ENCODE assay signal across 8 cellular contexts in the genomic region with DNA sequence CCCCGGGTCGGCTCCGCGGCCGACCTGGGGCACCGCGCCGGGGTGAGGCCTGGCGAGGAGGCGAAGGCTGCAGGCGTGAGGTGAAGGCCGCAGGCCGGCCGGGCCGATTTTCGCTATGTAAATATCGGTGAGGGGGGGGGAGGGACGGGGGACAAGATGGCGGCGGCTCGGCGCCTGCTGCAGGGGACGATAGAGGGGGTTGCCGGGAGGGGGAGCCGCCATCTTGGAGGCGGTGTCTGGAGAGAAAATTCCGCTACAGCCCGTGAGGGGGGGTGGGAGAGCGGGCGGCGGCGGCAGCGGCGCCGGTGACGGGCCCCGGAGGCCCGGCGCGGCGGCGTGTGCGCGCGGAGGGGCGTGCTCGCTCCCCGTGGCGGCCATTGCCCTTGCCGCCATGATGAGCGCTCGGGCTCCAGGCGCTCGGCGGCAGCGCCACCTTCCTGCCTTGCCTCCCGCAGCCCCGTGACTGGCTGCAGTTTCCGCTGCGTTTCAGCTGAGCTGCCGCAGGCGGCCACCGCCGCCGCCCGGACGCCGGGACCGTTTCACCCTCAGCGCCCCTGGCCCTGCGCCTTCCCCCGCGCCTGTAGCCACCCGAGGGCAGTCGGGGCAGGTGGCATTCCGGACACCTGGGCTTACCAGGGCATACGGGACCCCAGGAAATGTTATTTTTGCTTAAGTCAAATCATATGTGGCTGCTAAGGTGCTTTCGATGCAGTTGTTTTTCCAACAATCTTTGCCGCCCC. TPM values are rescaled to one million over a fixed set of nuclear protein-coding genes. Genes with fewer than 3 reads are reported as not detected.
DNase-seq lines count a peak whose midpoint lies in the region; ATAC-seq, FAIRE-seq and TF ChIP-seq lines count a peak whose summit lies in the region.

No MANE protein-coding gene starts in this region.

- peaks cover 17% of the 10 kb centered on the region for H3K36me3 Mint-ChIP-seq in T-helper 1 cell treated with Interleukin-12 subunit alpha and Interleukin-12 subunit beta and Interleukin-4 antibody, amounts not matched to agents 30 μg/mL and 1 μg/mL, for 36 hours (ENCODE audit: low read depth)

- H3K27ac Mint-ChIP-seq in T-helper 1 cell treated with Interleukin-12 subunit alpha and Interleukin-12 subunit beta and Interleukin-4 antibody, amounts not matched to agents 30 μg/mL and 1 μg/mL, for 36 hours, result peak overlapping the region; percentile 90

- intact Hi-C loops in right cardiac atrium (cut with DNase I), result no loop called here
- intact Hi-C loops in aorta (cut with DNase I), result loop anchor here (2.0 kb wide), 1 partner anchor 95 kb away; a partner anchor contains a TSS

- H3K4me1 ChIP-seq in right cardiac atrium (ENCODE audit: control insufficient read depth, insufficient read depth, low read length) (peaks cover 5% of the 10 kb centered on the region), rectal smooth muscle tissue (ENCODE audit: control insufficient read depth, insufficient read depth, low read length) (peaks cover 29% of the 10 kb centered on the region), aorta (ENCODE audit: control insufficient read depth in 1 of 2, insufficient read depth in 2 of 2, low read length in 2 of 2) (peaks cover 0 to 3% of the 10 kb centered on the region in 2 donors)

- peak; percentile 68 for ATAC-seq in HG02678 (IDR thresholded peaks at IDR 0.05; ENCODE audit: unreplicated experiment)
- ATAC-seq in right cardiac atrium, result peak; percentile 93 to 94
- ATAC-seq in aorta (ENCODE audit: low FRiP score), result peak; percentile 93

- H3K27ac ChIP-seq in angular gyrus (ENCODE audit: low read depth, low read length) (peak overlapping the region; percentile 90), right cardiac atrium (ENCODE audit: low read length) (peak overlapping the region; percentile 99), rectal smooth muscle tissue (ENCODE audit: low read depth, low read length) (peak overlapping the region; percentile 97), aorta (ENCODE audit: low read depth in 1 of 2, low read length in 2 of 2) (peak overlapping the region; percentile 99 to 100)

- no peaks in the 10 kb centered on the region for H3K27me3 Mint-ChIP-seq in T-helper 1 cell treated with Interleukin-12 subunit alpha and Interleukin-12 subunit beta and Interleukin-4 antibody, amounts not matched to agents 30 μg/mL and 1 μg/mL, for 36 hours (ENCODE audit: low read depth)

- no peaks in the 10 kb centered on the region for H3K9me3 Mint-ChIP-seq in T-helper 1 cell treated with Interleukin-12 subunit alpha and Interleukin-12 subunit beta and Interleukin-4 antibody, amounts not matched to agents 30 μg/mL and 1 μg/mL, for 36 hours

- FAIRE-seq in GM12892 (lab: Jason Lieb, UNC), result peak; percentile 99

- peak overlapping the region; percentile 94 for H3K4me3 ChIP-seq in right cardiac atrium (ENCODE audit: low read length)
- peak overlapping the region; percentile 83 for H3K4me3 ChIP-seq in rectal smooth muscle tissue (ENCODE audit: low read length)
- peak overlapping the region; percentile 84 to 97 for H3K4me3 ChIP-seq in aorta (ENCODE audit: low read length in 2 of 2)

- peaks cover 40% of the 10 kb centered on the region for H3K4me1 Mint-ChIP-seq in T-helper 1 cell treated with Interleukin-12 subunit alpha and Interleukin-12 subunit beta and Interleukin-4 antibody, amounts not matched to agents 30 μg/mL and 1 μg/mL, for 36 hours (ENCODE audit: low read depth)

- H3K9me3 ChIP-seq in right cardiac atrium (ENCODE audit: control insufficient read depth, low read length) (no peaks in the 10 kb centered on the region), aorta (ENCODE audit: control insufficient read depth, low read length) (no peaks in the 10 kb centered on the region)

- peak overlapping the region; percentile 93 for H3K4me3 Mint-ChIP-seq in T-helper 1 cell treated with Interleukin-12 subunit alpha and Interleukin-12 subunit beta and Interleukin-4 antibody, amounts not matched to agents 30 μg/mL and 1 μg/mL, for 36 hours

- no peaks in the 10 kb centered on the region for H3K27me3 ChIP-seq in right cardiac atrium (ENCODE audit: control insufficient read depth, insufficient read depth)
- H3K27me3 ChIP-seq in rectal smooth muscle tissue (ENCODE audit: control insufficient read depth, insufficient read depth, low read length), result no peaks in the 10 kb centered on the region
- no peaks in the 10 kb centered on the region for H3K27me3 ChIP-seq in aorta (ENCODE audit: control insufficient read depth in 1 of 2, insufficient read depth in 2 of 2, low read length in 1 of 2)

- peak; percentile 71; the same call in 1 of the 2 replicates for TF ChIP-seq POLR2A in GM12892 (IDR thresholded peaks at IDR 0.05; ENCODE audit: low read depth, low read length)

- H3K36me3 ChIP-seq in rectal smooth muscle tissue (ENCODE audit: control insufficient read depth, insufficient read depth, low read length) (no peaks in the 10 kb centered on the region), aorta (ENCODE audit: control insufficient read depth in 1 of 2, insufficient read depth in 2 of 2, low read length in 1 of 2) (no peaks in the 10 kb centered on the region)

- peak overlapping the region; percentile 57 for H3K9ac ChIP-seq in rectal smooth muscle tissue (ENCODE audit: low read length)

- WGBS in right cardiac atrium, result under 1% methylated on average over 74 of the region's 79 CpGs
- 0 to 1% methylated on average over 70 to 79 of the region's 79 CpGs for WGBS in aorta, 2 donors

- DNase-seq in GM12892 (ENCODE audit: insufficient read length) (peak; percentile 83), NCI-H1105 treated with DMSO at 0.1 percent for 48 hours (lab: John Stamatoyannopoulos, UW) (peak; percentile 81), right cardiac atrium (peak; percentile 93 to 97 (median 94)), aorta (peak; percentile 95 to 97)

RNA-seq across cellular contexts. Expression of a gene that starts 0.7 kb away (rescaled TPM):
- 19.5 TPM for polyA plus RNA-seq in GM12892 (2012; ENCODE audit: missing spikeins)
- total RNA-seq in right cardiac atrium (10 to 100 TPM; 36.0 to 64.4 (median 50.7) TPM), aorta (10 to 100 TPM; 66.1 to 76.3 TPM)
- polyA plus RNA-seq in right cardiac atrium (5.6 TPM), aorta (10 to 100 TPM in 1 of 2 donors, 1 to 10 TPM in 1; 7.1 to 12.8 TPM)

Comparison
In these comparisons a context has a peak if more than half of its experiments do, and no peak if none do; other contexts are left out.
1. Peak in every context shown above with its lines: DNase-seq, ATAC-seq, H3K4me3 ChIP-seq and H3K27ac ChIP-seq.
2. intact Hi-C loops: an anchor here in aorta (2.0 kb wide); none called in right cardiac atrium.